In genomic region chr1:38977399-38978244, GRCh38 we compare ENCODE assay signal across 11 cellular contexts. TPM values are rescaled to one million over a fixed set of nuclear protein-coding genes. Genes with fewer than 3 reads are reported as not detected.
A peak's percentile ranks its signal among the peaks of the same experiment; 100 is the strongest.
DNase-seq lines count a peak whose midpoint lies in the region; ATAC-seq, FAIRE-seq and TF ChIP-seq lines count a peak whose summit lies in the region.
"Not testable (repeated sequence)": the region's sequence is repeated elsewhere in the genome, so short reads cannot be mapped to it uniquely, and the experiment has no call there.
"Had no signal": no experiment of that assay in that cellular context is flagged by ENCODE, and none has a peak within 500 bp of the region (broad histone marks: within the 10 kb centered on the region; RNA-seq: fewer than 3 reads in every experiment).

No MANE protein-coding gene starts in this region.

- intact Hi-C loops in activated CD4-positive, alpha-beta T cell treated with anti-CD3 and anti-CD28 coated beads, Interleukin-2, amount 10 ng/mL, durations not matched to agents 24 days and 14 days (cut with micrococcal nuclease); activated T-helper 2 cell treated with anti-CD3 and anti-CD28 coated beads, Interferon-gamma antibody, Interleukin-2, Interleukin-4, amounts not matched to agents 10 μg/mL and 5 μg/mL and 100 μg/mL, durations not matched to agents 14 hours and 24 hours and 36 hours (cut with micrococcal nuclease): not testable (repeated sequence)

- CTCF ChIA-PET in A549 (lab: Yijun Ruan, JAX): interaction anchor here (0.6 kb wide), 1 partner anchor 89 kb away, joined by 3 read pairs; no protein-coding TSS in a partner anchor

- DNase-seq in A549 (ENCODE audit: low read depth in 1 of 2, low spot score in 1 of 2): not testable (repeated sequence)
- peak; percentile 57 for DNase-seq in T follicular helper cell (ENCODE audit: low read depth)
- DNase-seq in activated CD4-positive, alpha-beta T cell treated with anti-CD3 and anti-CD28 coated beads, Interleukin-2, amount 10 ng/mL, durations not matched to agents 24 days and 14 days: peak; percentile 93
- peak; percentile 55 for DNase-seq in activated CD8-positive, alpha-beta memory T cell treated with anti-CD3 and anti-CD28 coated beads, Interleukin-2, amount 50 U/mL, for 4 hours
- DNase-seq in activated T-helper 2 cell treated with anti-CD3 and anti-CD28 coated beads, Interferon-gamma antibody, Interleukin-2, Interleukin-4, amounts not matched to agents 10 μg/mL and 5 μg/mL and 100 μg/mL, durations not matched to agents 14 hours and 24 hours and 36 hours (ENCODE audit: low spot score): peak; percentile 63
- DNase-seq in activated naive CD8-positive, alpha-beta T cell treated with anti-CD3 and anti-CD28 coated beads, Interleukin-2, amount 10 ng/mL, durations not matched to agents 7 days and 5 days: peak; percentile 69
- peak; percentile 20 to 92 (median 82) for DNase-seq in naive thymus-derived CD8-positive, alpha-beta T cell
- DNase-seq in stimulated activated CD8-positive, alpha-beta memory T cell treated with anti-CD3 and anti-CD28 coated beads, Interleukin-15, amount 100 ng/mL, for 4 hours (ENCODE audit: low read depth in 2 of 2): peak; percentile 3 to 16

- FAIRE-seq in A549 (lab: Jason Lieb, UNC): not testable (repeated sequence)

- H3K4me3 ChIP-seq in A549: not testable (repeated sequence)

- H3K4me1 Mint-ChIP-seq in activated CD4-positive, alpha-beta T cell treated with anti-CD3 and anti-CD28 coated beads, Interleukin-2, amount 10 ng/mL, durations not matched to agents 24 days and 14 days; activated T-helper 2 cell treated with anti-CD3 and anti-CD28 coated beads, Interferon-gamma antibody, Interleukin-2, Interleukin-4, amounts not matched to agents 10 μg/mL and 5 μg/mL and 100 μg/mL, durations not matched to agents 14 hours and 24 hours and 36 hours (ENCODE audit: low read depth); activated naive CD8-positive, alpha-beta T cell treated with anti-CD3 and anti-CD28 coated beads, Interleukin-2, amount 10 ng/mL, durations not matched to agents 7 days and 5 days: not testable (repeated sequence)
- peaks cover 7 to 21% (median 11%) of the 10 kb centered on the region in 4 donors for H3K4me1 Mint-ChIP-seq in naive thymus-derived CD8-positive, alpha-beta T cell

- H3K27ac Mint-ChIP-seq in activated CD4-positive, alpha-beta T cell treated with anti-CD3 and anti-CD28 coated beads, Interleukin-2, amount 10 ng/mL, durations not matched to agents 24 days and 14 days: peak overlapping the region; percentile 65
- not testable (repeated sequence) for H3K27ac Mint-ChIP-seq in activated T-helper 2 cell treated with anti-CD3 and anti-CD28 coated beads, Interferon-gamma antibody, Interleukin-2, Interleukin-4, amounts not matched to agents 10 μg/mL and 5 μg/mL and 100 μg/mL, durations not matched to agents 14 hours and 24 hours and 36 hours
- H3K27ac Mint-ChIP-seq in activated naive CD8-positive, alpha-beta T cell treated with anti-CD3 and anti-CD28 coated beads, Interleukin-2, amount 10 ng/mL, durations not matched to agents 7 days and 5 days: peak overlapping the region; percentile 86
- peak overlapping the region in 9 of 10 donors; percentile 66 to 98 (median 91) for H3K27ac Mint-ChIP-seq in naive thymus-derived CD8-positive, alpha-beta T cell

- H3K9me3 Mint-ChIP-seq in activated CD4-positive, alpha-beta T cell treated with anti-CD3 and anti-CD28 coated beads, Interleukin-2, amount 10 ng/mL, durations not matched to agents 24 days and 14 days; activated naive CD8-positive, alpha-beta T cell treated with anti-CD3 and anti-CD28 coated beads, Interleukin-2, amount 10 ng/mL, durations not matched to agents 7 days and 5 days: not testable (repeated sequence)
- H3K9me3 Mint-ChIP-seq in activated T-helper 2 cell treated with anti-CD3 and anti-CD28 coated beads, Interferon-gamma antibody, Interleukin-2, Interleukin-4, amounts not matched to agents 10 μg/mL and 5 μg/mL and 100 μg/mL, durations not matched to agents 14 hours and 24 hours and 36 hours: peaks cover 18% of the 10 kb centered on the region
- H3K9me3 Mint-ChIP-seq in naive thymus-derived CD8-positive, alpha-beta T cell: peaks cover 0 to 18% (median 10%) of the 10 kb centered on the region in 9 donors

- TF ChIP-seq CTCF in A549 (IDR thresholded peaks at IDR 0.05): not testable (repeated sequence)

- peak overlapping the region; percentile 40 for H3K4me3 Mint-ChIP-seq in activated CD4-positive, alpha-beta T cell treated with anti-CD3 and anti-CD28 coated beads, Interleukin-2, amount 10 ng/mL, durations not matched to agents 24 days and 14 days
- H3K4me3 Mint-ChIP-seq in activated T-helper 2 cell treated with anti-CD3 and anti-CD28 coated beads, Interferon-gamma antibody, Interleukin-2, Interleukin-4, amounts not matched to agents 10 μg/mL and 5 μg/mL and 100 μg/mL, durations not matched to agents 14 hours and 24 hours and 36 hours (ENCODE audit: low read depth): not testable (repeated sequence)
- peak overlapping the region; percentile 62 for H3K4me3 Mint-ChIP-seq in activated naive CD8-positive, alpha-beta T cell treated with anti-CD3 and anti-CD28 coated beads, Interleukin-2, amount 10 ng/mL, durations not matched to agents 7 days and 5 days
- peak overlapping the region in 9 of 10 donors; percentile 39 to 93 (median 73) for H3K4me3 Mint-ChIP-seq in naive thymus-derived CD8-positive, alpha-beta T cell

- POLR2A ChIA-PET in A549 (lab: Yijun Ruan, JAX): not testable (repeated sequence)
- POLR2A ChIA-PET in activated naive CD8-positive, alpha-beta T cell treated with anti-CD3 and anti-CD28 coated beads, Interleukin-2, amount 10 ng/mL, durations not matched to agents 7 days and 5 days (lab: Charles Lee): interaction anchor here (0.6 to 1.6 kb wide), 7 partner anchors 13 to 1503 kb away, joined by 3 to 7 read pairs (median 4); partner anchors contain the start of genes NDUFS5 and ZC3H12A
- POLR2A ChIA-PET in naive thymus-derived CD8-positive, alpha-beta T cell (lab: Charles Lee): interaction anchor here (0.7 to 1.7 kb wide), 13 partner anchors 12 to 1414 kb away, joined by 3 to 11 read pairs (median 5); partner anchors contain the start of genes AKIRIN1, MYCBP, NDUFS5 and RRAGC

- H3K27me3 Mint-ChIP-seq in activated CD4-positive, alpha-beta T cell treated with anti-CD3 and anti-CD28 coated beads, Interleukin-2, amount 10 ng/mL, durations not matched to agents 24 days and 14 days; activated T-helper 2 cell treated with anti-CD3 and anti-CD28 coated beads, Interferon-gamma antibody, Interleukin-2, Interleukin-4, amounts not matched to agents 10 μg/mL and 5 μg/mL and 100 μg/mL, durations not matched to agents 14 hours and 24 hours and 36 hours (ENCODE audit: low read depth); activated naive CD8-positive, alpha-beta T cell treated with anti-CD3 and anti-CD28 coated beads, Interleukin-2, amount 10 ng/mL, durations not matched to agents 7 days and 5 days; naive thymus-derived CD8-positive, alpha-beta T cell: not testable (repeated sequence)

- not testable (repeated sequence) for H3K27ac ChIP-seq in A549

- TF ChIP-seq POLR2A in A549 (IDR thresholded peaks at IDR 0.05; ENCODE audit: low read length): not testable (repeated sequence)

- not testable (repeated sequence) for H3K36me3 Mint-ChIP-seq in activated CD4-positive, alpha-beta T cell treated with anti-CD3 and anti-CD28 coated beads, Interleukin-2, amount 10 ng/mL, durations not matched to agents 24 days and 14 days (ENCODE audit: low read depth); activated T-helper 2 cell treated with anti-CD3 and anti-CD28 coated beads, Interferon-gamma antibody, Interleukin-2, Interleukin-4, amounts not matched to agents 10 μg/mL and 5 μg/mL and 100 μg/mL, durations not matched to agents 14 hours and 24 hours and 36 hours (ENCODE audit: low read depth); activated naive CD8-positive, alpha-beta T cell treated with anti-CD3 and anti-CD28 coated beads, Interleukin-2, amount 10 ng/mL, durations not matched to agents 7 days and 5 days; naive thymus-derived CD8-positive, alpha-beta T cell

- ATAC-seq in A549: not testable (repeated sequence)
- peak; percentile 92 for ATAC-seq in activated naive CD8-positive, alpha-beta T cell treated with anti-CD3 and anti-CD28 coated beads, Interleukin-2, amount 10 ng/mL, durations not matched to agents 7 days and 5 days (ENCODE audit: low read depth)
- peak; percentile 83 to 84 for ATAC-seq in naive thymus-derived CD8-positive, alpha-beta T cell

- H3K4me1 ChIP-seq in A549: not testable (repeated sequence)

- H3K9me3 ChIP-seq in A549: not testable (repeated sequence)

- TF ChIP-seq EP300 in A549 (IDR thresholded peaks at IDR 0.05): not testable (repeated sequence)

- not testable (repeated sequence) for TF ChIP-seq RAD21 in A549 (conservative IDR thresholded peaks at IDR 0.05 in 1 of 2, IDR thresholded peaks at IDR 0.05 in 1 of 2)

- 59% methylated on average over 11 of the region's 12 CpGs for WGBS in A549 (ENCODE audit: missing lambda C conversion rate)

- H3K4me2 ChIP-seq in A549: not testable (repeated sequence)

RNA-seq across cellular contexts. Expression of gene AKIRIN1, which starts 13.5 kb away (rescaled TPM):
- 62.0 and 72.0 TPM in 2 replicates for polyA plus RNA-seq in A549 (2011; rRNA removed)
- 25.4 and 35.3 TPM in 2 replicates for polyA plus RNA-seq in A549 (2012; cell fraction: cytosol; rRNA removed)
- 11.8 and 13.0 TPM in 2 replicates for polyA plus RNA-seq in A549 (2012; cell fraction: nucleus; rRNA removed)
- polyA plus RNA-seq in A549 (2017; fragmentation: RNase III; extraction: RNeasy Plus Mini Kit Qiagen cat#74134 plus additional on column Dnase treatment): 37.7 to 39.6 TPM (median 38.6 TPM) in 3 replicates
- polyA minus RNA-seq in A549 (2011; rRNA and poly(A)+ RNA removed): 19.3 and 25.1 TPM in 2 replicates
- 76.0 and 79.3 TPM in 2 replicates for total RNA-seq in activated CD4-positive, alpha-beta T cell treated with anti-CD3 and anti-CD28 coated beads, Interleukin-2, amount 10 ng/mL, durations not matched to agents 24 days and 14 days
- 68.6 and 69.7 TPM in 2 replicates for total RNA-seq in activated T-helper 2 cell treated with anti-CD3 and anti-CD28 coated beads, Interferon-gamma antibody, Interleukin-2, Interleukin-4, amounts not matched to agents 10 μg/mL and 5 μg/mL and 100 μg/mL, durations not matched to agents 14 hours and 24 hours and 36 hours
- 10 to 100 TPM; 55.5 to 60.2 TPM for total RNA-seq in activated naive CD8-positive, alpha-beta T cell treated with anti-CD3 and anti-CD28 coated beads, Interleukin-2, amount 10 ng/mL, durations not matched to agents 7 days and 5 days
- total RNA-seq in naive thymus-derived CD8-positive, alpha-beta T cell: 10 to 100 TPM; 74.5 to 76.0 TPM
- 10 to 100 TPM; 92.9 to 99.2 (median 93.7) TPM for polyA plus RNA-seq in naive thymus-derived CD8-positive, alpha-beta T cell

RNA-seq across cellular contexts. Expression of gene RHBDL2, which starts 36.0 kb away (rescaled TPM):
- polyA plus RNA-seq in A549 (2011; rRNA removed) (2.5 and 2.6 TPM in 2 replicates), A549 (2017; fragmentation: RNase III; extraction: RNeasy Plus Mini Kit Qiagen cat#74134 plus additional on column Dnase treatment) (3.4 to 3.7 TPM (median 3.6 TPM) in 3 replicates)
- polyA plus RNA-seq in A549 (2012; cell fraction: cytosol; rRNA removed): 1.0 and 1.2 TPM in 2 replicates
- polyA plus RNA-seq in A549 (2012; cell fraction: nucleus; rRNA removed): 0.49 and 0.50 TPM in 2 replicates
- polyA minus RNA-seq in A549 (2011; rRNA and poly(A)+ RNA removed): 0.24 and 1.1 TPM in 2 replicates
- total RNA-seq in activated CD4-positive, alpha-beta T cell treated with anti-CD3 and anti-CD28 coated beads, Interleukin-2, amount 10 ng/mL, durations not matched to agents 24 days and 14 days: not detected in 2 replicates
- total RNA-seq in activated T-helper 2 cell treated with anti-CD3 and anti-CD28 coated beads, Interferon-gamma antibody, Interleukin-2, Interleukin-4, amounts not matched to agents 10 μg/mL and 5 μg/mL and 100 μg/mL, durations not matched to agents 14 hours and 24 hours and 36 hours: not detected in 2 replicates
- total RNA-seq in activated naive CD8-positive, alpha-beta T cell treated with anti-CD3 and anti-CD28 coated beads, Interleukin-2, amount 10 ng/mL, durations not matched to agents 7 days and 5 days: not detected
- not detected for total RNA-seq in naive thymus-derived CD8-positive, alpha-beta T cell
- polyA plus RNA-seq in naive thymus-derived CD8-positive, alpha-beta T cell: under 1 TPM in 1 of 3 donors, not detected in 2; 0.14 TPM
- total RNA-seq: chondrocyte; esophagus muscularis mucosa; T-helper 1 cell treated with Interleukin-12 subunit alpha and Interleukin-12 subunit beta and Interleukin-4 antibody, amounts not matched to agents 30 ng/mL and 1 ng/mL, for 36 hours had no signal

RNA-seq across cellular contexts. Expression of gene NDUFS5, which starts 48.5 kb away (rescaled TPM):
- polyA plus RNA-seq in A549 (2011; rRNA removed) (521 and 711 TPM in 2 replicates), A549 (2017; fragmentation: RNase III; extraction: RNeasy Plus Mini Kit Qiagen cat#74134 plus additional on column Dnase treatment) (534 to 612 TPM (median 540 TPM) in 3 replicates)
- 320 and 532 TPM in 2 replicates for polyA plus RNA-seq in A549 (2012; cell fraction: cytosol; rRNA removed)
- 98.9 and 237 TPM in 2 replicates for polyA plus RNA-seq in A549 (2012; cell fraction: nucleus; rRNA removed)
- 97.1 and 134 TPM in 2 replicates for polyA minus RNA-seq in A549 (2011; rRNA and poly(A)+ RNA removed)
- total RNA-seq in activated CD4-positive, alpha-beta T cell treated with anti-CD3 and anti-CD28 coated beads, Interleukin-2, amount 10 ng/mL, durations not matched to agents 24 days and 14 days: 162 and 164 TPM in 2 replicates
- total RNA-seq in activated T-helper 2 cell treated with anti-CD3 and anti-CD28 coated beads, Interferon-gamma antibody, Interleukin-2, Interleukin-4, amounts not matched to agents 10 μg/mL and 5 μg/mL and 100 μg/mL, durations not matched to agents 14 hours and 24 hours and 36 hours: 173 and 188 TPM in 2 replicates
- 100 to 1,000 TPM; 107 to 113 TPM for total RNA-seq in activated naive CD8-positive, alpha-beta T cell treated with anti-CD3 and anti-CD28 coated beads, Interleukin-2, amount 10 ng/mL, durations not matched to agents 7 days and 5 days
- 100 to 1,000 TPM; 104 to 118 TPM for total RNA-seq in naive thymus-derived CD8-positive, alpha-beta T cell
- polyA plus RNA-seq in naive thymus-derived CD8-positive, alpha-beta T cell: 100 to 1,000 TPM; 614 to 657 (median 626) TPM
